10 cellular contexts compared by ENCODE assay signal in the genomic region with DNA sequence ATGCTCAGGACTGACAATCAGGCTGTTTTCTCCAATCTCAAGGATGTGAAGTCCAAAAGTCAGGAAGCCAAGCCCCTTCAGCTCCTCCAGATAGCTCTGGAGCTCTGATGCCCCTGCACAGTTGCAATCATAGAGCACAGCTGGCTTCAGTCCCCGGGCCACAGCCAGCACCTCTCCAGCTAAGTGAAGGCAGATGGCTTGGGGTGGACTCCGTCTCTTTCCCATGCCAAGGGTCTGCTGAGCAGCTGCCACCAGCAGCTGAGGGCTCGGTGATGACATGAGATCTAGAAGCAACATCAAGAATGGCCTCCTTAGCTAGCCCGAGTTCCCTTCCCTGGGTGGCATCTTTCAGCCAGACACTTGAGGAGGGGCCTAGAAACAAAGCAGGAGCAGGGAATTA. TPM values are rescaled to one million over a fixed set of nuclear protein-coding genes. Genes with fewer than 3 reads are reported as not detected.
DNase-seq lines count a peak whose midpoint lies in the region; ATAC-seq, FAIRE-seq and TF ChIP-seq lines count a peak whose summit lies in the region.
"Had no signal": no experiment of that assay in that cellular context is flagged by ENCODE, and none has a peak within 500 bp of the region (broad histone marks: within the 10 kb centered on the region; RNA-seq: fewer than 3 reads in every experiment).

No MANE protein-coding gene starts in this region.

- in situ Hi-C loops in HepG2 (cut with HindIII; ENCODE audit: extremely low pct_ligation_motif_present, low pct_unique_long_range_greater_than_20kb), result no loop called here

- H3K4me1 ChIP-seq in HepG2 (ENCODE audit: insufficient read depth, low read length) (peaks cover 11% of the 10 kb centered on the region), right lobe of liver (peaks cover 0 to 43% (median 15%) of the 10 kb centered on the region in 4 donors), kidney (ENCODE audit: control insufficient read depth in 1 of 2, insufficient read depth in 1 of 2, low read depth in 1 of 2, low read length in 2 of 2) (peaks cover 26 to 29% of the 10 kb centered on the region in 2 donors), upper lobe of right lung (peaks cover 8% of the 10 kb centered on the region), esophagus squamous epithelium (peaks cover 21 to 50% (median 26%) of the 10 kb centered on the region in 3 donors)

- TF ChIP-seq CTCF in HepG2 (CRISPR knock-in tag; IDR thresholded peaks at IDR 0.05) (no peak), right lobe of liver (IDR thresholded peaks at IDR 0.05) (no peak), kidney (IDR thresholded peaks at IDR 0.05; ENCODE audit: borderline replicate concordance, extremely low read depth, insufficient read depth) (no peak), upper lobe of right lung (IDR thresholded peaks at IDR 0.05) (no peak), esophagus squamous epithelium (IDR thresholded peaks at IDR 0.05) (no peak)
- no peak for TF ChIP-seq CTCF in activated CD8-positive, alpha-beta T cell treated with anti-CD3 and anti-CD28 coated beads for 36 hours (IDR thresholded peaks at IDR 0.05)

- TF ChIP-seq EP300 in HepG2 (IDR thresholded peaks at IDR 0.05; ENCODE audit: low read depth in 2 of 2, low read length in 2 of 2) (no peak), HepG2 (CRISPR knock-in tag; IDR thresholded peaks at IDR 0.05; ENCODE audit: borderline replicate concordance) (no peak)

- no peak overlapping the region for H3K4me3 ChIP-seq in HepG2 (replicated peaks in 1 of 3; ENCODE audit: insufficient read depth in 1 of 3, low read depth in 2 of 3, low read length in 3 of 3)
- peak overlapping the region in 1 of 3 donors; percentile 83 for H3K4me3 ChIP-seq in right lobe of liver
- peak overlapping the region; percentile 70 to 90 for H3K4me3 ChIP-seq in kidney (ENCODE audit: low read length in 2 of 2)
- peak overlapping the region; percentile 62 for H3K4me3 ChIP-seq in upper lobe of right lung
- peak overlapping the region in 2 of 4 donors; percentile 68 to 78 for H3K4me3 ChIP-seq in esophagus squamous epithelium

- CTCF ChIA-PET in HepG2 (lab: Yijun Ruan, JAX; ENCODE audit: low intra/inter-chr PET ratio, low total read pairs), result no interaction called here
- CTCF ChIA-PET in activated CD8-positive, alpha-beta T cell treated with anti-CD3 and anti-CD28 coated beads for 36 hours (lab: Charles Lee), result interaction anchor here (0.6 to 6.0 kb wide), 8 partner anchors 9 to 213 kb away, joined by 3 to 45 read pairs (median 6); no protein-coding TSS in a partner anchor

- BruUV-seq in HepG2 (replicated peaks; lab: Mats Ljungman, UMichigan), result no TSS peak

- TF ChIP-seq RAD21 in HepG2 (CRISPR knock-in tag; IDR thresholded peaks at IDR 0.05), result no peak

- intact Hi-C loops in HepG2 (cut with micrococcal nuclease; ENCODE audit: unreplicated experiment) (no loop called here), right lobe of liver (cut with DNase I) (no loop called here), kidney (cut with DNase I) (no loop called here), upper lobe of right lung (cut with DNase I) (no loop called here), esophagus squamous epithelium (cut with DNase I) (no loop called here)
- intact Hi-C loops in activated CD8-positive, alpha-beta T cell treated with anti-CD3 and anti-CD28 coated beads for 36 hours (cut with micrococcal nuclease), result no loop called here

- no peaks in the 10 kb centered on the region for H3K36me3 ChIP-seq in HepG2 (replicated peaks in 1 of 2; ENCODE audit: control insufficient read depth in 1 of 2, insufficient read depth in 2 of 2, low read length in 2 of 2)
- H3K36me3 ChIP-seq in right lobe of liver, result no peaks in the 10 kb centered on the region
- H3K36me3 ChIP-seq in kidney (ENCODE audit: control insufficient read depth in 1 of 2, insufficient read depth in 2 of 2, low read length in 2 of 2), result no peaks in the 10 kb centered on the region
- H3K36me3 ChIP-seq in upper lobe of right lung, result no peaks in the 10 kb centered on the region
- peaks cover 0 to 56% (median 0%) of the 10 kb centered on the region in 3 donors for H3K36me3 ChIP-seq in esophagus squamous epithelium

- H3K36me3 Mint-ChIP-seq in activated CD8-positive, alpha-beta T cell treated with anti-CD3 and anti-CD28 coated beads for 36 hours (ENCODE audit: low read depth), result peaks cover 57% of the 10 kb centered on the region

- peak overlapping the region; percentile 96 for H3K4me3 Mint-ChIP-seq in activated CD8-positive, alpha-beta T cell treated with anti-CD3 and anti-CD28 coated beads for 36 hours

- H3K79me2 ChIP-seq in HepG2 (ENCODE audit: insufficient read depth, low read length), result no peaks in the 10 kb centered on the region

- no peaks in the 10 kb centered on the region for H4K20me1 ChIP-seq in HepG2 (ENCODE audit: insufficient read depth, low read length)

- H3K27me3 Mint-ChIP-seq in activated CD8-positive, alpha-beta T cell treated with anti-CD3 and anti-CD28 coated beads for 36 hours, result no peaks in the 10 kb centered on the region

- ATAC-seq in HepG2, result no peak
- no peak for ATAC-seq in right lobe of liver
- no peak for ATAC-seq in activated CD8-positive, alpha-beta T cell treated with anti-CD3 and anti-CD28 coated beads for 36 hours
- ATAC-seq in upper lobe of right lung, result no peak
- ATAC-seq in GM18867 (IDR thresholded peaks at IDR 0.05; ENCODE audit: unreplicated experiment), result no peak

- H3K9me3 Mint-ChIP-seq in activated CD8-positive, alpha-beta T cell treated with anti-CD3 and anti-CD28 coated beads for 36 hours, result no peaks in the 10 kb centered on the region

- peak overlapping the region; percentile 74; the same call in 1 of the 2 replicates for H3K4me2 ChIP-seq in HepG2 (ENCODE audit: low read depth, low read length)

- POLR2A ChIA-PET in HepG2 (lab: Yijun Ruan, JAX), result no interaction called here
- POLR2A ChIA-PET in activated CD8-positive, alpha-beta T cell treated with anti-CD3 and anti-CD28 coated beads for 36 hours (lab: Charles Lee), result interaction anchor here (0.6 to 4.1 kb wide), 9 partner anchors 9 to 131 kb away, joined by 3 to 62 read pairs (median 4); partner anchors contain the start of gene LAMB3

- H3K27me3 ChIP-seq in HepG2 (ENCODE audit: control insufficient read depth in 1 of 2, insufficient read depth in 2 of 2, low read length in 2 of 2) (peaks cover 0 to 3% of the 10 kb centered on the region in 2 experiments; a peak in 1 of 5 replicates), right lobe of liver (no peaks in the 10 kb centered on the region), upper lobe of right lung (no peaks in the 10 kb centered on the region), esophagus squamous epithelium (no peaks in the 10 kb centered on the region)

- TF ChIP-seq POLR2A in HepG2 (IDR thresholded peaks at IDR 0.05; ENCODE audit: insufficient read depth in 1 of 2, low read depth in 2 of 2, low read length in 2 of 2), result no peak
- TF ChIP-seq POLR2A in right lobe of liver (IDR thresholded peaks at IDR 0.05), result no peak
- TF ChIP-seq POLR2A in esophagus squamous epithelium (IDR thresholded peaks at IDR 0.05), result no peak

- FAIRE-seq in HepG2 (lab: Jason Lieb, UNC) (no peak), kidney (lab: Jason Lieb, UNC) (no peak)

- no peak overlapping the region for H2AFZ ChIP-seq in HepG2 (ENCODE audit: low read length)

- H3K27ac Mint-ChIP-seq in activated CD8-positive, alpha-beta T cell treated with anti-CD3 and anti-CD28 coated beads for 36 hours, result peak overlapping the region; percentile 96

- peaks cover 48% of the 10 kb centered on the region for H3K4me1 Mint-ChIP-seq in activated CD8-positive, alpha-beta T cell treated with anti-CD3 and anti-CD28 coated beads for 36 hours (ENCODE audit: low read depth)

- H3K9me3 ChIP-seq in HepG2 (ENCODE audit: low read length) (no peaks in the 10 kb centered on the region), right lobe of liver (no peaks in the 10 kb centered on the region), kidney (ENCODE audit: control insufficient read depth in 1 of 2, low read length in 2 of 2) (no peaks in the 10 kb centered on the region), upper lobe of right lung (no peaks in the 10 kb centered on the region), esophagus squamous epithelium (no peaks in the 10 kb centered on the region)

- DNase-seq in HepG2 (ENCODE audit: low spot score), result no peak
- DNase-seq in right lobe of liver, result no peak
- no peak for DNase-seq in activated CD8-positive, alpha-beta T cell treated with anti-CD3 and anti-CD28 coated beads for 36 hours
- peak; percentile 61 for DNase-seq in kidney
- DNase-seq in upper lobe of right lung, result no peak
- no peak for DNase-seq in esophagus squamous epithelium (lab: John Stamatoyannopoulos, UW)
- DNase-seq in SW 1271 (lab: John Stamatoyannopoulos, UW), result no peak
- DNase-seq: RPMI8226 had no signal

- H3K9ac ChIP-seq in HepG2 (ENCODE audit: insufficient read depth, low read depth, low read length) (no peak overlapping the region), kidney (ENCODE audit: low read length in 2 of 2) (peak overlapping the region in 1 of 2 donors; percentile 91)

- H3K27ac ChIP-seq in HepG2 (ENCODE audit: extremely low read length, insufficient read depth, low read length), result no peak overlapping the region
- peak overlapping the region in 1 of 3 donors; percentile 85 for H3K27ac ChIP-seq in right lobe of liver
- H3K27ac ChIP-seq in kidney (ENCODE audit: low read depth in 2 of 2, low read length in 2 of 2), result no peak overlapping the region
- no peak overlapping the region for H3K27ac ChIP-seq in upper lobe of right lung
- H3K27ac ChIP-seq in esophagus squamous epithelium, result peak overlapping the region in 2 of 4 donors; percentile 92 to 94

- WGBS in HepG2 (ENCODE audit: low lambda C conversion rate), result 64% methylated on average over 4 of the region's 4 CpGs
- 67% methylated on average over 1 of the region's 4 CpGs for WGBS in right lobe of liver (ENCODE audit: insufficient coverage, low coverage, low lambda C conversion rate, missing lambda C conversion rate)
- 54 to 64% methylated on average over 2 to 3 of the region's 4 CpGs for WGBS in esophagus squamous epithelium, 2 donors

RNA-seq across cellular contexts. Expression of gene C1orf74, which starts 1.0 kb away (rescaled TPM):
- total RNA-seq in HepG2 (2016; rRNA removed; fragmentation: Illumina TruSeq; extraction: Trizol), result 0.71 and 0.98 TPM in 2 replicates
- total RNA-seq in HepG2 (2016; cell fraction: cytosol; rRNA removed; fragmentation: Illumina TruSeq; extraction: Trizol; ENCODE audit: low read depth), result 0.26 and 0.30 TPM in 2 replicates
- 1.0 and 1.1 TPM in 2 replicates for total RNA-seq in HepG2 (2016; cell fraction: insoluble cytoplasmic fraction; rRNA removed; fragmentation: Illumina TruSeq; extraction: Trizol)
- total RNA-seq in HepG2 (2016; cell fraction: membrane; rRNA removed; fragmentation: Illumina TruSeq; extraction: Trizol), result 0.38 and 0.71 TPM in 2 replicates
- total RNA-seq in HepG2 (2016; cell fraction: nucleus; rRNA removed; fragmentation: Illumina TruSeq; extraction: Trizol), result 0.72 and 0.81 TPM in 2 replicates
- 0.33 and 0.40 TPM in 2 replicates for polyA plus RNA-seq in HepG2 (2011; rRNA removed)
- polyA plus RNA-seq in HepG2 (2011; cell fraction: cytosol; rRNA removed), result 0.27 and 0.40 TPM in 2 replicates
- polyA plus RNA-seq in HepG2 (2011; cell fraction: nucleus; rRNA removed), result 0.27 and 0.28 TPM in 2 replicates
- polyA plus RNA-seq in HepG2 (2012), result 0.37 and 0.51 TPM in 2 replicates
- polyA plus RNA-seq in HepG2 (2016; cell fraction: cytosol; fragmentation: Illumina TruSeq; extraction: Trizol; ENCODE audit: low read depth), result 0.05 and 0.06 TPM in 2 replicates
- 0.51 and 0.69 TPM in 2 replicates for polyA plus RNA-seq in HepG2 (2016; cell fraction: insoluble cytoplasmic fraction; fragmentation: Illumina TruSeq; extraction: Trizol; ENCODE audit: low read depth)
- polyA plus RNA-seq in HepG2 (2016; cell fraction: membrane; fragmentation: Illumina TruSeq; extraction: Trizol; ENCODE audit: low read depth), result 0.10 and 0.13 TPM in 2 replicates
- polyA plus RNA-seq in HepG2 (2016; cell fraction: nucleus; fragmentation: Illumina TruSeq; extraction: Trizol; ENCODE audit: insufficient read depth, low read depth), result 0.37 and 0.45 TPM in 2 replicates
- polyA minus RNA-seq in HepG2 (2011; rRNA and poly(A)+ RNA removed; ENCODE audit: low replicate concordance), result 0.56 and 3.8 TPM in 2 replicates
- polyA minus RNA-seq in HepG2 (2011; cell fraction: cytosol; rRNA and poly(A)+ RNA removed), result 0.40 and 0.62 TPM in 2 replicates
- polyA minus RNA-seq in HepG2 (2011; cell fraction: nucleus; rRNA and poly(A)+ RNA removed), result 1.4 and 1.6 TPM in 2 replicates
- total RNA-seq in right lobe of liver, result 1 to 10 TPM in 3 of 6 experiments, under 1 TPM in 3; 0.81 to 1.6 (median 1.0) TPM
- 1 to 10 TPM; 2.8 to 3.0 TPM for total RNA-seq in activated CD8-positive, alpha-beta T cell treated with anti-CD3 and anti-CD28 coated beads for 36 hours
- 2.5 TPM for total RNA-seq in kidney
- 2.5 TPM for polyA plus RNA-seq in kidney (ENCODE audit: insufficient read depth, low read depth, low replicate concordance)
- 0.96 TPM for total RNA-seq in upper lobe of right lung
- 1 to 10 TPM; 2.9 to 6.2 (median 4.1) TPM for total RNA-seq in esophagus squamous epithelium

RNA-seq across cellular contexts. Expression of gene IRF6, which starts 22.6 kb away (rescaled TPM):
- 0.02 TPM in 1 of 2 replicates, not detected in the other for total RNA-seq in HepG2 (2016; rRNA removed; fragmentation: Illumina TruSeq; extraction: Trizol)
- not detected in 2 replicates for total RNA-seq in HepG2 (2016; cell fraction: cytosol; rRNA removed; fragmentation: Illumina TruSeq; extraction: Trizol; ENCODE audit: low read depth)
- not detected in 2 replicates for total RNA-seq in HepG2 (2016; cell fraction: insoluble cytoplasmic fraction; rRNA removed; fragmentation: Illumina TruSeq; extraction: Trizol)
- not detected in 2 replicates for total RNA-seq in HepG2 (2016; cell fraction: membrane; rRNA removed; fragmentation: Illumina TruSeq; extraction: Trizol)
- total RNA-seq in HepG2 (2016; cell fraction: nucleus; rRNA removed; fragmentation: Illumina TruSeq; extraction: Trizol), result not detected in 2 replicates
- 0.05 TPM in 1 of 2 replicates, not detected in the other for polyA plus RNA-seq in HepG2 (2011; rRNA removed)
- polyA plus RNA-seq in HepG2 (2011; cell fraction: cytosol; rRNA removed), result 0.01 and 0.05 TPM in 2 replicates
- polyA plus RNA-seq in HepG2 (2011; cell fraction: nucleus; rRNA removed), result not detected in 2 replicates
- not detected in 2 replicates for polyA plus RNA-seq in HepG2 (2012)
- not detected in 2 replicates for polyA plus RNA-seq in HepG2 (2016; cell fraction: cytosol; fragmentation: Illumina TruSeq; extraction: Trizol; ENCODE audit: low read depth)
- not detected in 2 replicates for polyA plus RNA-seq in HepG2 (2016; cell fraction: insoluble cytoplasmic fraction; fragmentation: Illumina TruSeq; extraction: Trizol; ENCODE audit: low read depth)
- polyA plus RNA-seq in HepG2 (2016; cell fraction: membrane; fragmentation: Illumina TruSeq; extraction: Trizol; ENCODE audit: low read depth), result not detected in 2 replicates
- not detected in 2 replicates for polyA plus RNA-seq in HepG2 (2016; cell fraction: nucleus; fragmentation: Illumina TruSeq; extraction: Trizol; ENCODE audit: insufficient read depth, low read depth)
- 0.70 TPM in 1 of 2 replicates, not detected in the other for polyA minus RNA-seq in HepG2 (2011; rRNA and poly(A)+ RNA removed; ENCODE audit: low replicate concordance)
- polyA minus RNA-seq in HepG2 (2011; cell fraction: cytosol; rRNA and poly(A)+ RNA removed), result not detected in 2 replicates
- polyA minus RNA-seq in HepG2 (2011; cell fraction: nucleus; rRNA and poly(A)+ RNA removed), result not detected in 2 replicates
- 10 to 100 TPM; 24.9 to 33.9 (median 28.9) TPM for total RNA-seq in right lobe of liver
- 1 to 10 TPM; 1.2 TPM for total RNA-seq in activated CD8-positive, alpha-beta T cell treated with anti-CD3 and anti-CD28 coated beads for 36 hours
- total RNA-seq in kidney, result 37.1 TPM
- 24.0 TPM for polyA plus RNA-seq in kidney (ENCODE audit: insufficient read depth, low read depth, low replicate concordance)
- total RNA-seq in upper lobe of right lung, result 17.9 TPM
- 100 to 1,000 TPM in 2 of 4 donors, 10 to 100 TPM in 2; 94.8 to 110 (median 98.6) TPM for total RNA-seq in esophagus squamous epithelium

RNA-seq across cellular contexts. Expression of gene TRAF3IP3, which starts 27.5 kb away (rescaled TPM):
- total RNA-seq in HepG2 (2016; rRNA removed; fragmentation: Illumina TruSeq; extraction: Trizol) (not detected in 2 replicates), right lobe of liver (1 to 10 TPM in 5 of 6 experiments, under 1 TPM in 1; 0.95 to 7.7 (median 1.6) TPM), kidney (16.4 TPM), upper lobe of right lung (12.4 TPM), esophagus squamous epithelium (10 to 100 TPM in 1 of 4 donors, 1 to 10 TPM in 3; 1.2 to 10.3 (median 1.9) TPM)
- not detected in 2 replicates for total RNA-seq in HepG2 (2016; cell fraction: cytosol; rRNA removed; fragmentation: Illumina TruSeq; extraction: Trizol; ENCODE audit: low read depth)
- not detected in 2 replicates for total RNA-seq in HepG2 (2016; cell fraction: insoluble cytoplasmic fraction; rRNA removed; fragmentation: Illumina TruSeq; extraction: Trizol)
- total RNA-seq in HepG2 (2016; cell fraction: membrane; rRNA removed; fragmentation: Illumina TruSeq; extraction: Trizol), result not detected in 2 replicates
- not detected in 2 replicates for total RNA-seq in HepG2 (2016; cell fraction: nucleus; rRNA removed; fragmentation: Illumina TruSeq; extraction: Trizol)
- polyA plus RNA-seq in HepG2 (2011; rRNA removed) (not detected in 2 replicates), kidney (ENCODE audit: insufficient read depth, low read depth, low replicate concordance) (3.6 TPM)
- polyA plus RNA-seq in HepG2 (2011; cell fraction: cytosol; rRNA removed), result not detected in 2 replicates
- 0.12 TPM in 1 of 2 replicates, not detected in the other for polyA plus RNA-seq in HepG2 (2011; cell fraction: nucleus; rRNA removed)
- 0.07 TPM in 1 of 2 replicates, not detected in the other for polyA plus RNA-seq in HepG2 (2012)
- polyA plus RNA-seq in HepG2 (2016; cell fraction: cytosol; fragmentation: Illumina TruSeq; extraction: Trizol; ENCODE audit: low read depth), result not detected in 2 replicates
- not detected in 2 replicates for polyA plus RNA-seq in HepG2 (2016; cell fraction: insoluble cytoplasmic fraction; fragmentation: Illumina TruSeq; extraction: Trizol; ENCODE audit: low read depth)
- polyA plus RNA-seq in HepG2 (2016; cell fraction: membrane; fragmentation: Illumina TruSeq; extraction: Trizol; ENCODE audit: low read depth), result not detected in 2 replicates
- polyA plus RNA-seq in HepG2 (2016; cell fraction: nucleus; fragmentation: Illumina TruSeq; extraction: Trizol; ENCODE audit: insufficient read depth, low read depth), result not detected in 2 replicates
- polyA minus RNA-seq in HepG2 (2011; rRNA and poly(A)+ RNA removed; ENCODE audit: low replicate concordance), result not detected in 2 replicates
- polyA minus RNA-seq in HepG2 (2011; cell fraction: cytosol; rRNA and poly(A)+ RNA removed), result not detected in 2 replicates
- not detected in 2 replicates for polyA minus RNA-seq in HepG2 (2011; cell fraction: nucleus; rRNA and poly(A)+ RNA removed)
- 100 to 1,000 TPM; 194 TPM for total RNA-seq in activated CD8-positive, alpha-beta T cell treated with anti-CD3 and anti-CD28 coated beads for 36 hours
- total RNA-seq: renal cortical epithelial cell had no signal

RNA-seq across cellular contexts. Expression of gene UTP25, which starts 44.4 kb away (rescaled TPM):
- total RNA-seq in HepG2 (2016; rRNA removed; fragmentation: Illumina TruSeq; extraction: Trizol) (5.7 and 6.6 TPM in 2 replicates), right lobe of liver (1 to 10 TPM; 4.6 to 10.0 (median 6.4) TPM), kidney (8.9 TPM), upper lobe of right lung (7.1 TPM), esophagus squamous epithelium (10 to 100 TPM in 1 of 4 donors, 1 to 10 TPM in 3; 3.9 to 13.5 (median 7.8) TPM)
- total RNA-seq in HepG2 (2016; cell fraction: cytosol; rRNA removed; fragmentation: Illumina TruSeq; extraction: Trizol; ENCODE audit: low read depth), result 0.53 and 0.81 TPM in 2 replicates
- 5.6 and 6.7 TPM in 2 replicates for total RNA-seq in HepG2 (2016; cell fraction: insoluble cytoplasmic fraction; rRNA removed; fragmentation: Illumina TruSeq; extraction: Trizol)
- total RNA-seq in HepG2 (2016; cell fraction: membrane; rRNA removed; fragmentation: Illumina TruSeq; extraction: Trizol), result 1.3 and 1.5 TPM in 2 replicates
- 8.4 and 8.5 TPM in 2 replicates for total RNA-seq in HepG2 (2016; cell fraction: nucleus; rRNA removed; fragmentation: Illumina TruSeq; extraction: Trizol)
- polyA plus RNA-seq in HepG2 (2011; rRNA removed) (4.4 and 4.8 TPM in 2 replicates), kidney (ENCODE audit: insufficient read depth, low read depth, low replicate concordance) (2.0 TPM)
- 2.2 and 3.6 TPM in 2 replicates for polyA plus RNA-seq in HepG2 (2011; cell fraction: cytosol; rRNA removed)
- 4.4 and 4.6 TPM in 2 replicates for polyA plus RNA-seq in HepG2 (2011; cell fraction: nucleus; rRNA removed)
- 3.8 and 4.2 TPM in 2 replicates for polyA plus RNA-seq in HepG2 (2012)
- polyA plus RNA-seq in HepG2 (2016; cell fraction: cytosol; fragmentation: Illumina TruSeq; extraction: Trizol; ENCODE audit: low read depth), result 0.15 and 0.20 TPM in 2 replicates
- polyA plus RNA-seq in HepG2 (2016; cell fraction: insoluble cytoplasmic fraction; fragmentation: Illumina TruSeq; extraction: Trizol; ENCODE audit: low read depth), result 5.4 and 5.9 TPM in 2 replicates
- polyA plus RNA-seq in HepG2 (2016; cell fraction: membrane; fragmentation: Illumina TruSeq; extraction: Trizol; ENCODE audit: low read depth), result 0.49 and 0.59 TPM in 2 replicates
- polyA plus RNA-seq in HepG2 (2016; cell fraction: nucleus; fragmentation: Illumina TruSeq; extraction: Trizol; ENCODE audit: insufficient read depth, low read depth), result 4.6 and 5.1 TPM in 2 replicates
- polyA minus RNA-seq in HepG2 (2011; rRNA and poly(A)+ RNA removed; ENCODE audit: low replicate concordance), result 7.4 and 25.4 TPM in 2 replicates
- 2.7 and 4.1 TPM in 2 replicates for polyA minus RNA-seq in HepG2 (2011; cell fraction: cytosol; rRNA and poly(A)+ RNA removed)
- 24.7 and 28.3 TPM in 2 replicates for polyA minus RNA-seq in HepG2 (2011; cell fraction: nucleus; rRNA and poly(A)+ RNA removed)
- total RNA-seq in activated CD8-positive, alpha-beta T cell treated with anti-CD3 and anti-CD28 coated beads for 36 hours, result 1 to 10 TPM; 8.9 to 9.5 TPM

Comparison
In these comparisons a context has a peak if more than half of its experiments do, and no peak if none do; other contexts are left out.
1. H3K4me3 ChIP-seq: peak in kidney (2 of 2) and upper lobe of right lung (single experiment); none in HepG2 (0 of 3).
2. RNA of gene TRAF3IP3, which starts 27.5 kb away (total RNA-seq): 194 TPM in activated CD8-positive, alpha-beta T cell treated with anti-CD3 and anti-CD28 coated beads for 36 hours; 16.4 TPM in kidney (single experiment), 12.4 TPM in upper lobe of right lung (single experiment), 1.2 to 10.3 TPM in esophagus squamous epithelium, 0.95 to 7.7 TPM in right lobe of liver and not detected in HepG2; every median in the first group is over 10 times any median in the second.